ENCODE assay signal across 14 cellular contexts in genomic region chrX:100408643-100409315, GRCh38. TPM values are rescaled to one million over a fixed set of nuclear protein-coding genes. Genes with fewer than 3 reads are reported as not detected.
DNase-seq lines count a peak whose midpoint lies in the region; ATAC-seq and TF ChIP-seq lines count a peak whose summit lies in the region.
"Had no signal": no experiment of that assay in that cellular context is flagged by ENCODE, and none has a peak within 500 bp of the region (broad histone marks: within the 10 kb centered on the region; RNA-seq: fewer than 3 reads in every experiment).

No MANE protein-coding gene starts in this region.

- POLR2A ChIA-PET in activated CD4-positive, alpha-beta memory T cell treated with anti-CD3 and anti-CD28 coated beads for 36 hours (lab: Charles Lee) = no interaction called here

- WGBS in endodermal cell (ENCODE audit: insufficient coverage in 1 of 2, insufficient read length in 1 of 2), 2 experiments = 1% methylated on average over 76 of the region's 82 CpGs; no CpG with 5 or more reads in 1 of the 2 experiments

- H3K27ac ChIP-seq in left ventricle myocardium inferior (replicated peaks) = no peak overlapping the region
- H3K27ac ChIP-seq in endodermal cell (ENCODE audit: low read depth, low read length) = no peak overlapping the region
- H3K27ac ChIP-seq in neural progenitor cell = no peak overlapping the region
- H3K27ac ChIP-seq: C4-2B had no signal

- H2AFZ ChIP-seq in neural progenitor cell (replicated peaks) = peak overlapping the region; percentile 1

- CTCF ChIA-PET in activated CD4-positive, alpha-beta memory T cell treated with anti-CD3 and anti-CD28 coated beads for 36 hours (lab: Charles Lee) = no interaction called here

- H3K9me3 Mint-ChIP-seq in endodermal cell (peaks cover 21% of the 10 kb centered on the region), neural progenitor cell (peaks cover 21% of the 10 kb centered on the region)
- H3K9me3 Mint-ChIP-seq in activated CD4-positive, alpha-beta memory T cell treated with anti-CD3 and anti-CD28 coated beads for 36 hours = peaks cover 2% of the 10 kb centered on the region

- H3K4me3 ChIP-seq in left ventricle myocardium inferior = peak overlapping the region; percentile 67
- no peak overlapping the region for H3K4me3 ChIP-seq in endodermal cell (ENCODE audit: low read length)
- peak overlapping the region; percentile 56 for H3K4me3 ChIP-seq in neural progenitor cell

- H3K27me3 ChIP-seq in left ventricle myocardium inferior (ENCODE audit: low read depth) (peaks cover 68% of the 10 kb centered on the region), endodermal cell (ENCODE audit: control insufficient read depth, insufficient read depth, low read length, poor library complexity, severe bottlenecking) (peaks cover 91% of the 10 kb centered on the region), neural progenitor cell (peaks cover 88% of the 10 kb centered on the region)

- DNase-seq in left ventricle myocardium inferior (no peak), Right ventricle myocardium inferior (ENCODE audit: missing footprints) (no peak), endodermal cell (peak; percentile 71), neural progenitor cell (ENCODE audit: low spot score) (peak; percentile 55)
- no peak for DNase-seq in activated CD4-positive, alpha-beta memory T cell treated with anti-CD3 and anti-CD28 coated beads for 36 hours
- DNase-seq: activated CD4-positive, CD25-positive, alpha-beta regulatory T cell; activated naive CD4-positive, alpha-beta T cell treated with Interleukin-2 at 50 U/mL for 16 hours; NCI-H187; stimulated activated CD8-positive, alpha-beta memory T cell treated with anti-CD3 and anti-CD28 coated beads, Interleukin-4, amount 100 ng/mL, for 48 hours had no signal

- H3K36me3 ChIP-seq in left ventricle myocardium inferior = no peaks in the 10 kb centered on the region
- H3K36me3 ChIP-seq in endodermal cell (ENCODE audit: control insufficient read depth, insufficient read depth, low read length) = no peaks in the 10 kb centered on the region
- no peaks in the 10 kb centered on the region for H3K36me3 ChIP-seq in neural progenitor cell

- no peaks in the 10 kb centered on the region for H4K20me1 ChIP-seq in neural progenitor cell (ENCODE audit: low read depth)

- H3K9ac ChIP-seq in endodermal cell (ENCODE audit: extremely low read depth, low read length, poor library complexity, severe bottlenecking) = no peak overlapping the region
- no peak overlapping the region for H3K9ac ChIP-seq in neural progenitor cell

- no peaks in the 10 kb centered on the region for H3K9me3 ChIP-seq in left ventricle myocardium inferior (replicated peaks)
- H3K9me3 ChIP-seq in endodermal cell (ENCODE audit: control insufficient read depth, low read length) = no peaks in the 10 kb centered on the region
- no peaks in the 10 kb centered on the region for H3K9me3 ChIP-seq in neural progenitor cell (ENCODE audit: low read depth)

- peak overlapping the region; percentile 81 for H3K4me2 ChIP-seq in neural progenitor cell

- ATAC-seq in Right ventricle myocardium inferior (no peak), GM21515 (IDR thresholded peaks at IDR 0.05; ENCODE audit: unreplicated experiment) (no peak), HG03039 (IDR thresholded peaks at IDR 0.05; ENCODE audit: unreplicated experiment) (no peak), HG03196 (IDR thresholded peaks at IDR 0.05; ENCODE audit: unreplicated experiment) (no peak)

- intact Hi-C loops in left ventricle myocardium inferior (cut with micrococcal nuclease) (no loop called here), Right ventricle myocardium inferior (cut with DNase I) (no loop called here)
- intact Hi-C loops in activated CD4-positive, alpha-beta memory T cell treated with anti-CD3 and anti-CD28 coated beads for 36 hours (cut with micrococcal nuclease) = no loop called here

- H3K4me1 Mint-ChIP-seq in endodermal cell = peaks cover 26% of the 10 kb centered on the region
- H3K4me1 Mint-ChIP-seq in neural progenitor cell = peaks cover 58% of the 10 kb centered on the region
- peaks cover 15% of the 10 kb centered on the region for H3K4me1 Mint-ChIP-seq in activated CD4-positive, alpha-beta memory T cell treated with anti-CD3 and anti-CD28 coated beads for 36 hours (ENCODE audit: low read depth)

- H3K79me2 ChIP-seq in neural progenitor cell (ENCODE audit: low read depth) = no peaks in the 10 kb centered on the region

- H3K27me3 Mint-ChIP-seq in endodermal cell (ENCODE audit: insufficient read depth) (peaks cover 97% of the 10 kb centered on the region), neural progenitor cell (ENCODE audit: insufficient read depth, low read depth) (peaks cover 44% of the 10 kb centered on the region)
- peaks cover 59% of the 10 kb centered on the region for H3K27me3 Mint-ChIP-seq in activated CD4-positive, alpha-beta memory T cell treated with anti-CD3 and anti-CD28 coated beads for 36 hours

- H3K36me3 Mint-ChIP-seq in endodermal cell (ENCODE audit: low read depth) (peaks cover 5% of the 10 kb centered on the region), neural progenitor cell (peaks cover 25% of the 10 kb centered on the region)
- peaks cover 2% of the 10 kb centered on the region for H3K36me3 Mint-ChIP-seq in activated CD4-positive, alpha-beta memory T cell treated with anti-CD3 and anti-CD28 coated beads for 36 hours

- TF ChIP-seq CTCF in left ventricle myocardium inferior (IDR thresholded peaks at IDR 0.05; ENCODE audit: borderline replicate concordance) (no peak), endodermal cell (conservative IDR thresholded peaks at IDR 0.05) (no peak), neural progenitor cell (IDR thresholded peaks at IDR 0.05) (no peak)

- H3K4me3 Mint-ChIP-seq in endodermal cell (peak overlapping the region; percentile 57), neural progenitor cell (peak overlapping the region; percentile 95)
- H3K4me3 Mint-ChIP-seq in activated CD4-positive, alpha-beta memory T cell treated with anti-CD3 and anti-CD28 coated beads for 36 hours = no peak overlapping the region

- H3K4me1 ChIP-seq in left ventricle myocardium inferior (peaks cover 27% of the 10 kb centered on the region), endodermal cell (ENCODE audit: control insufficient read depth, insufficient read depth, low read length) (no peaks in the 10 kb centered on the region), neural progenitor cell (peaks cover 5% of the 10 kb centered on the region)

- H3K27ac Mint-ChIP-seq in endodermal cell (no peak overlapping the region), neural progenitor cell (no peak overlapping the region)
- H3K27ac Mint-ChIP-seq in activated CD4-positive, alpha-beta memory T cell treated with anti-CD3 and anti-CD28 coated beads for 36 hours = no peak overlapping the region

- peaks cover 8% of the 10 kb centered on the region for H3F3A ChIP-seq in neural progenitor cell (ENCODE audit: low read depth)

RNA-seq across cellular contexts. Expression of gene PCDH19, which starts 1.3 kb away (rescaled TPM):
- 0.38 TPM for total RNA-seq in left ventricle myocardium inferior
- total RNA-seq in Right ventricle myocardium inferior = 0.65 TPM
- 1 to 10 TPM in 1 of 2 donors, under 1 TPM in 1; 0.20 to 1.5 TPM for total RNA-seq in endodermal cell
- 5.1 TPM for polyA plus RNA-seq in endodermal cell (2013, experiment 1 of 2)
- 5.9 TPM for polyA plus RNA-seq in endodermal cell (2013, experiment 2 of 2)
- 3.4 TPM in 2 replicates for total RNA-seq in neural progenitor cell (ENCODE audit: low replicate concordance)
- not detected for total RNA-seq in activated CD4-positive, alpha-beta memory T cell treated with anti-CD3 and anti-CD28 coated beads for 36 hours
- total RNA-seq: RPMI7951 had no signal

Comparison
In these comparisons a context has a peak if more than half of its experiments do, and no peak if none do; other contexts are left out.
1. DNase-seq: peak in endodermal cell (single experiment) and neural progenitor cell (single experiment); none in left ventricle myocardium inferior (single experiment), Right ventricle myocardium inferior (single experiment) and activated CD4-positive, alpha-beta memory T cell treated with anti-CD3 and anti-CD28 coated beads for 36 hours (single experiment).